In the genomic region with DNA sequence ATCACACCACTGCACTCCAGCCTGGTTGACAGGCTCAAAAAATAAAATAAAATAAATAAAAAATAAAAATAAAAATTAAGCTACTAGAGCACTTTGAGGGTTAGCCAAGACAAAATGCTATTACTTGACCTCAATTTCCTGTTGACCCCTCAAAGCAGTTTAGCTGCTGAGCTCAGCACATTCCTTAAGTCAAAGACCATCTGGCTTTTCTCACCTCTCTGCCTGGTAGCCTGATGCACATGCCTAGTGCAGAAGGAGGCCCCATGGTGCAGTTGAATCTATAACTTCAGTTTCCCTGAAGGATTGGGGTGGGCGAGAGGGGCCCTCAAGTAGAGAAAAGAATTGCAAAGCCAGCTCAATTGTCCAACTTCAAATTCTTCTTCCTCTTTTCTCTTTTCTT, we compare ENCODE assay signal across 26 cellular contexts.
DNase-seq lines count a peak whose midpoint lies in the region; ATAC-seq, FAIRE-seq and TF ChIP-seq lines count a peak whose summit lies in the region.
"Had no signal": no experiment of that assay in that cellular context is flagged by ENCODE, and none has a peak within 500 bp of the region (broad histone marks: within the 10 kb centered on the region; RNA-seq: fewer than 3 reads in every experiment).

No MANE protein-coding gene starts in this region.

- H3K27ac ChIP-seq in K562 (ENCODE audit: extremely low read depth, low read depth, low read length) (no peak overlapping the region), kidney (ENCODE audit: low read depth in 2 of 2, low read length in 2 of 2) (no peak overlapping the region)
- H3K27ac ChIP-seq: 22Rv1, BLaER1 had no signal

- BruUV-seq in K562 (replicated peaks; lab: Mats Ljungman, UMichigan): no TSS peak

- intact Hi-C loops in K562 (cut with micrococcal nuclease): no loop called here
- intact Hi-C loops in kidney (cut with DNase I): no loop called here

- H3K9me3 ChIP-seq in K562 (replicated peaks; ENCODE audit: control insufficient read depth, insufficient read depth, low read depth, low read length): no peaks in the 10 kb centered on the region
- H3K9me3 ChIP-seq in kidney (ENCODE audit: control insufficient read depth in 1 of 2, low read length in 2 of 2): no peaks in the 10 kb centered on the region
- H3K9me3 ChIP-seq: BLaER1, Caco-2, SK-N-SH had no signal

- H4K20me1 ChIP-seq in K562 (replicated peaks; ENCODE audit: control insufficient read depth, insufficient read depth, low read length): no peaks in the 10 kb centered on the region
- H4K20me1 ChIP-seq: BLaER1 had no signal

- H3K9me1 ChIP-seq in K562 (ENCODE audit: control insufficient read depth, insufficient read depth, low read length): no peaks in the 10 kb centered on the region

- peaks cover 0 to 4% of the 10 kb centered on the region in 2 experiments; a peak in 1 of 5 replicates for H3K27me3 ChIP-seq in K562 (ENCODE audit: control insufficient read depth in 2 of 2, insufficient read depth in 2 of 2, low read length in 2 of 2)
- H3K27me3 ChIP-seq: BLaER1 had no signal

- DNase-seq in DMS 273 (lab: John Stamatoyannopoulos, UW; ENCODE audit: unreplicated experiment): peak; percentile 17
- DNase-seq in DMS 273 treated with DMSO at 0.1 percent for 48 hours (lab: John Stamatoyannopoulos, UW): no peak
- DNase-seq in K562 (ENCODE audit: extremely low read depth in 1 of 4, low spot score in 3 of 4): no peak
- DNase-seq in left kidney (ENCODE audit: low read depth, low spot score): peak; percentile 71
- peak; percentile 26 for DNase-seq in urothelium cell line (ENCODE audit: low spot score)
- no peak for DNase-seq in stimulated activated naive CD4-positive, alpha-beta T cell (lab: John Stamatoyannopoulos, UW)
- DNase-seq in kidney: no peak
- DNase-seq: ACHN; Caco-2; CD4-positive, alpha-beta memory T cell; DMS153; H9; KBM-7; NCI-H1105; NCI-H146; NCI-H2029; NCI-H226; NCI-H524 treated with DMSO at 0.1 percent for 48 hours; PC-3; SHP77; SK-N-SH had no signal

- TF ChIP-seq RAD21 in K562 (CRISPR knock-in tag; conservative IDR thresholded peaks at IDR 0.05 in 1 of 2, IDR thresholded peaks at IDR 0.05 in 1 of 2): no peak

- H3K4me2 ChIP-seq in K562 (ENCODE audit: insufficient read depth, low read length): no peak overlapping the region
- H3K4me2 ChIP-seq: BLaER1, SK-N-SH had no signal

- ATAC-seq in K562: no peak
- ATAC-seq in GM19467 (IDR thresholded peaks at IDR 0.05; ENCODE audit: unreplicated experiment): no peak
- ATAC-seq: PC-3 had no signal

- TF ChIP-seq EP300 in K562 (IDR thresholded peaks at IDR 0.05; ENCODE audit: low read length): no peak

- H3K36me3 ChIP-seq in K562 (ENCODE audit: control insufficient read depth, insufficient read depth, low read length): no peaks in the 10 kb centered on the region
- no peaks in the 10 kb centered on the region for H3K36me3 ChIP-seq in kidney (ENCODE audit: control insufficient read depth in 1 of 2, insufficient read depth in 2 of 2, low read length in 2 of 2)
- H3K36me3 ChIP-seq: BLaER1 had no signal

- H3K4me3 ChIP-seq in K562: no peak overlapping the region
- H3K4me3 ChIP-seq in kidney (ENCODE audit: low read length in 2 of 2): no peak overlapping the region
- H3K4me3 ChIP-seq: BLaER1 had no signal

- H2AFZ ChIP-seq in K562 (ENCODE audit: low read depth, low read length): no peak overlapping the region

- TF ChIP-seq CTCF in K562 (IDR thresholded peaks at IDR 0.05 in 2 of 3, conservative IDR thresholded peaks at IDR 0.05 in 1 of 3; ENCODE audit: insufficient read depth in 2 of 3, low read depth in 1 of 3, low read length in 3 of 3) (no peak), kidney (IDR thresholded peaks at IDR 0.05; ENCODE audit: borderline replicate concordance, extremely low read depth, insufficient read depth) (no peak)

- TF ChIP-seq POLR2A in K562 (conservative IDR thresholded peaks at IDR 0.05): no peak

- FAIRE-seq in K562 (lab: Jason Lieb, UNC) (no peak), urothelium cell line (lab: Jason Lieb, UNC) (no peak), kidney (lab: Jason Lieb, UNC) (no peak)
- FAIRE-seq: G401.6, GM12892 had no signal

- WGBS in K562 (ENCODE audit: insufficient coverage, low coverage, missing lambda C conversion rate): 0% methylated on average over 1 of the region's 1 CpG

- no peak overlapping the region for H3K9ac ChIP-seq in K562 (ENCODE audit: insufficient read depth in 1 of 2, low read depth in 2 of 2, low read length in 2 of 2)
- H3K9ac ChIP-seq in kidney (ENCODE audit: low read length in 2 of 2): no peak overlapping the region
- H3K9ac ChIP-seq: BLaER1, SK-N-SH had no signal

- in situ Hi-C loops in K562 (cut with MboI): no loop called here

- CTCF ChIA-PET in K562 (lab: Yijun Ruan, JAX; ENCODE audit: low intra/inter-chr PET ratio): interaction anchor here (0.6 kb wide), 1 partner anchor 17 kb away, joined by 3 read pairs; no protein-coding TSS in a partner anchor

- H3K4me1 ChIP-seq in K562 (replicated peaks in 1 of 2; ENCODE audit: control insufficient read depth in 2 of 2, insufficient read depth in 2 of 2, low read length in 2 of 2): no peaks in the 10 kb centered on the region; a peak in 1 of 5 replicates
- no peaks in the 10 kb centered on the region for H3K4me1 ChIP-seq in kidney (ENCODE audit: control insufficient read depth in 1 of 2, insufficient read depth in 1 of 2, low read depth in 1 of 2, low read length in 2 of 2)
- H3K4me1 ChIP-seq: Caco-2 had no signal

- POLR2A ChIA-PET in K562 (lab: Yijun Ruan, JAX): no interaction called here

- no peaks in the 10 kb centered on the region for H3K79me2 ChIP-seq in K562 (ENCODE audit: control insufficient read depth, insufficient read depth, low read length)

TF ChIP-seq in K562, 482 proteins besides CTCF, POLR2A, EP300 and RAD21:
- no peak for TF ChIP-seq ZNF197 (CRISPR knock-in tag; IDR thresholded peaks at IDR 0.05; ENCODE audit: low read depth)
- 0 out of 2 replicates have a peak, but pooled peaks have one; percentile 11 for TF ChIP-seq MAFF (IDR thresholded peaks at IDR 0.05; ENCODE audit: low read length)
- no peak for TF ChIP-seq TOE1 (IDR thresholded peaks at IDR 0.05; ENCODE audit: borderline replicate concordance)
- no peak for TF ChIP-seq TOE1 (CRISPR knock-in tag; IDR thresholded peaks at IDR 0.05; ENCODE audit: borderline replicate concordance, low read depth)
- TF ChIP-seq CEBPG (CRISPR knock-in tag; IDR thresholded peaks at IDR 0.05): no peak
- TF ChIP-seq CEBPG (tag; conservative IDR thresholded peaks at IDR 0.05 in 1 of 2, IDR thresholded peaks at IDR 0.05 in 1 of 2): no peak
- TF ChIP-seq MAFK (IDR thresholded peaks at IDR 0.05; ENCODE audit: low read length): 0 out of 2 replicates have a peak, but pooled peaks have one; percentile 12
- TF ChIP-seq NR1H2 (CRISPR knock-in tag; IDR thresholded peaks at IDR 0.05): no peak
- no peak for TF ChIP-seq CHCHD3 (CRISPR knock-in tag; IDR thresholded peaks at IDR 0.05)
- no peak for TF ChIP-seq ZNF24 (IDR thresholded peaks at IDR 0.05)
- TF ChIP-seq, protein P1, sequence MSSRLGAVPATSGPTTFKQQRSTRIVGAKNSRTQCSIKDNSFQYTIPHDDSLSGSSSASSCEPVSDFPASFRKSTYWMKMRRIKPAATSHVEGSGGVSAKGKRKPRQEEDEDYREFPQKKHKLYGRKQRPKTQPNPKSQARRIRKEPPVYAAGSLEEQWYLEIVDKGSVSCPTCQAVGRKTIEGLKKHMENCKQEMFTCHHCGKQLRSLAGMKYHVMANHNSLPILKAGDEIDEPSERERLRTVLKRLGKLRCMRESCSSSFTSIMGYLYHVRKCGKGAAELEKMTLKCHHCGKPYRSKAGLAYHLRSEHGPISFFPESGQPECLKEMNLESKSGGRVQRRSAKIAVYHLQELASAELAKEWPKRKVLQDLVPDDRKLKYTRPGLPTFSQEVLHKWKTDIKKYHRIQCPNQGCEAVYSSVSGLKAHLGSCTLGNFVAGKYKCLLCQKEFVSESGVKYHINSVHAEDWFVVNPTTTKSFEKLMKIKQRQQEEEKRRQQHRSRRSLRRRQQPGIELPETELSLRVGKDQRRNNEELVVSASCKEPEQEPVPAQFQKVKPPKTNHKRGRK (tag; IDR thresholded peaks at IDR 0.05): no peak
- TF ChIP-seq ZNF280A (IDR thresholded peaks at IDR 0.05; ENCODE audit: low read depth, partially characterized antibody): no peak
- 0 out of 2 replicates have a peak, but pooled peaks have one; percentile 22 for TF ChIP-seq ZNF316 (IDR thresholded peaks at IDR 0.05)
TF ChIP-seq in K562: peak in this region for 3.

Comparison
In these comparisons a context has a peak if more than half of its experiments do, and no peak if none do; other contexts are left out.
1. DNase-seq: peak in DMS 273 (single experiment), left kidney (single experiment) and urothelium cell line (single experiment); none in DMS 273 treated with DMSO at 0.1 percent for 48 hours (single experiment), K562 (0 of 4), stimulated activated naive CD4-positive, alpha-beta T cell (0 of 6) and kidney (single experiment).